ENCODE assay signal across 15 cellular contexts in the genomic region with DNA sequence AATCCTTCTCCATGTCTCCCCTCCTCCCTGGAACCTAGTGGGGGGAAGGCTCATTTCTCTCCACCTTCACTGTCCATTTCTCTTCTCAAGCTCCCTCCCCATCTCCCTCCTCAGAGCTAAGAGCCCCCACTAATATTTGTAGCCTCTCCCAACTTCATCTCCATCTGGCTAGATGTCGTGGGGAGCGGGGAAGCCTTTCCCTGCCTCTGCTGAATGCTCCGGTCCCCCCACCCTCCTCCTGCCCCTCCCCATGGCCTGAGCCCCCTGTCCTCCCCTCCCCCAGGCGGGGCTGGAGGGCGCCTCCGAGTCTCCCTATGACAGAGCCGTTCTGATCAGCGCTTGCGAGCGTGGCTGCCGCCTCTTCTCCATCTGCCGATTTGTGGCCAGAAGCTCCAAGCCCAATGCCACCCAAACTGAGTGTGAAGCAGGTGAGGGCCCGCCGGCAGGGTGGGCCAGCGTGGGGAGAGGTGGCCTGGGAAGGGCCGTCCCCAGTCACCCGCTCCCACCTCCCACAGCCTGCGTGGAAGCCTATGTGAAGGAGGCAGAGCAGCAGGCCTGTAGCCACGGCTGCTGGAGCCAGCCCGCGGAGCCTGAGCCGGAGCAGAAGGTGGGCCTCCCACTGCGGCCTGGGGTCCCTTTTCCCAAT. TPM values are rescaled to one million over a fixed set of nuclear protein-coding genes. Genes with fewer than 3 reads are reported as not detected.
DNase-seq lines count a peak whose midpoint lies in the region; TF ChIP-seq lines count a peak whose summit lies in the region.
"Had no signal": no experiment of that assay in that cellular context is flagged by ENCODE, and none has a peak within 500 bp of the region (broad histone marks: within the 10 kb centered on the region; RNA-seq: fewer than 3 reads in every experiment).

No MANE protein-coding gene starts in this region.

- H3K9ac ChIP-seq in HUES48 (ENCODE audit: low read depth, low read length) = no peak overlapping the region

- H3K4me1 Mint-ChIP-seq in T-helper 1 cell treated with Interleukin-12 subunit alpha and Interleukin-12 subunit beta and Interleukin-4 antibody, amounts not matched to agents 30 μg/mL and 1 μg/mL, for 36 hours (ENCODE audit: low read depth) = peaks cover 13% of the 10 kb centered on the region
- peaks cover 37% of the 10 kb centered on the region for H3K4me1 Mint-ChIP-seq in nephron progenitor cell

- no peaks in the 10 kb centered on the region for H3K9me3 ChIP-seq in HUES48 (ENCODE audit: control insufficient read depth, insufficient read depth, low read length)
- H3K9me3 ChIP-seq: SJSA1 had no signal

- H3K4me3 Mint-ChIP-seq in T-helper 1 cell treated with Interleukin-12 subunit alpha and Interleukin-12 subunit beta and Interleukin-4 antibody, amounts not matched to agents 30 μg/mL and 1 μg/mL, for 36 hours = peak overlapping the region; percentile 59
- peak overlapping the region; percentile 77 for H3K4me3 Mint-ChIP-seq in nephron progenitor cell
- H3K4me3 Mint-ChIP-seq: activated CD8-positive, alpha-beta T cell treated with anti-CD3 and anti-CD28 coated beads, Interleukin-2, amount 10 ng/mL, durations not matched to agents 7 days and 5 days; dendritic cell treated with granulocyte-macrophage colony-stimulating factor and Interleukin-4, amounts not matched to agents 40 ng/mL and 50 ng/mL, for 4 days had no signal

- H3K9me3 Mint-ChIP-seq in T-helper 1 cell treated with Interleukin-12 subunit alpha and Interleukin-12 subunit beta and Interleukin-4 antibody, amounts not matched to agents 30 μg/mL and 1 μg/mL, for 36 hours = no peaks in the 10 kb centered on the region
- peaks cover 8% of the 10 kb centered on the region for H3K9me3 Mint-ChIP-seq in nephron progenitor cell
- H3K9me3 Mint-ChIP-seq: dendritic cell treated with granulocyte-macrophage colony-stimulating factor and Interleukin-4, amounts not matched to agents 40 ng/mL and 50 ng/mL, for 4 days had no signal

- peaks cover 75% of the 10 kb centered on the region for H3K27me3 Mint-ChIP-seq in T-helper 1 cell treated with Interleukin-12 subunit alpha and Interleukin-12 subunit beta and Interleukin-4 antibody, amounts not matched to agents 30 μg/mL and 1 μg/mL, for 36 hours (ENCODE audit: low read depth)
- H3K27me3 Mint-ChIP-seq in nephron progenitor cell (ENCODE audit: low read depth, poor library complexity) = peaks cover 81% of the 10 kb centered on the region

- no peak for TF ChIP-seq CTCF in nephron progenitor cell (IDR thresholded peaks at IDR 0.05)

- no peak overlapping the region for H3K27ac ChIP-seq in HUES48 (ENCODE audit: low read depth, low read length)
- H3K27ac ChIP-seq: SJSA1 had no signal

- H3K27me3 ChIP-seq in HUES48 (ENCODE audit: control insufficient read depth, insufficient read depth, low read length) = peaks cover 74% of the 10 kb centered on the region

- no peaks in the 10 kb centered on the region for H3K36me3 Mint-ChIP-seq in T-helper 1 cell treated with Interleukin-12 subunit alpha and Interleukin-12 subunit beta and Interleukin-4 antibody, amounts not matched to agents 30 μg/mL and 1 μg/mL, for 36 hours (ENCODE audit: low read depth)
- peaks cover 6% of the 10 kb centered on the region for H3K36me3 Mint-ChIP-seq in nephron progenitor cell (ENCODE audit: low read depth)

- no peak overlapping the region for H3K27ac Mint-ChIP-seq in T-helper 1 cell treated with Interleukin-12 subunit alpha and Interleukin-12 subunit beta and Interleukin-4 antibody, amounts not matched to agents 30 μg/mL and 1 μg/mL, for 36 hours
- H3K27ac Mint-ChIP-seq in nephron progenitor cell = no peak overlapping the region
- H3K27ac Mint-ChIP-seq: activated CD8-positive, alpha-beta T cell treated with anti-CD3 and anti-CD28 coated beads, Interleukin-2, amount 10 ng/mL, durations not matched to agents 7 days and 5 days; dendritic cell treated with granulocyte-macrophage colony-stimulating factor and Interleukin-4, amounts not matched to agents 40 ng/mL and 50 ng/mL, for 4 days had no signal

- H3K4me3 ChIP-seq in HUES48 (ENCODE audit: low read depth, low read length) = peak overlapping the region; percentile 63; the same call in 1 of the 2 replicates

- peaks cover 25% of the 10 kb centered on the region for H3K4me1 ChIP-seq in HUES48 (ENCODE audit: control insufficient read depth, insufficient read depth, low read length)

- DNase-seq in T-helper 1 cell (no peak), cerebellum (ENCODE audit: low spot score) (peak; percentile 39), nephron progenitor cell (peak; percentile 34), NCI-H446 (lab: John Stamatoyannopoulos, UW) (no peak), glomerular visceral epithelial cell (ENCODE audit: extremely low spot score) (no peak), NCI-H2107 treated with DMSO at 0.1 percent for 48 hours (lab: John Stamatoyannopoulos, UW; ENCODE audit: unreplicated experiment) (no peak)
- DNase-seq: activated CD8-positive, alpha-beta T cell treated with anti-CD3 and anti-CD28 coated beads, Interleukin-2, amount 10 ng/mL, durations not matched to agents 7 days and 5 days; NCI-H1436 treated with DMSO at 0.1 percent for 48 hours; NK-92 treated with Interleukin-12 subunit alpha and Interleukin-12 subunit beta, amount 100 ng/mL, for 24 hours; stimulated activated CD8-positive, alpha-beta memory T cell treated with anti-CD3 and anti-CD28 coated beads, Interleukin-4, amount 100 ng/mL, for 48 hours had no signal

- H3K36me3 ChIP-seq in HUES48 (ENCODE audit: control insufficient read depth, insufficient read depth, low read length) = no peaks in the 10 kb centered on the region
- H3K36me3 ChIP-seq: SJSA1 had no signal

RNA-seq across cellular contexts. Expression of gene TMEM59L, which starts 1.0 kb away (rescaled TPM):
- total RNA-seq in cerebellum = 28.9 TPM
- total RNA-seq: activated CD8-positive, alpha-beta T cell treated with anti-CD3 and anti-CD28 coated beads, Interleukin-2, amount 10 ng/mL, durations not matched to agents 7 days and 5 days; SJSA1 had no signal

RNA-seq across cellular contexts. Expression of gene CRLF1, which starts 7.1 kb away (rescaled TPM):
- total RNA-seq in cerebellum = 3.0 TPM
- total RNA-seq: activated CD8-positive, alpha-beta T cell treated with anti-CD3 and anti-CD28 coated beads, Interleukin-2, amount 10 ng/mL, durations not matched to agents 7 days and 5 days; fibroblast of villous mesenchyme had no signal

RNA-seq across cellular contexts. Expression of gene KLHL26, which starts 23.1 kb away (rescaled TPM):
- 6.4 TPM for total RNA-seq in cerebellum

RNA-seq across cellular contexts. Expression of gene REX1BD, which starts 25.1 kb away (rescaled TPM):
- 17.1 TPM for total RNA-seq in cerebellum

RNA-seq across cellular contexts. Expression of gene UBA52, which starts 42.1 kb away (rescaled TPM):
- 435 TPM for total RNA-seq in cerebellum

Comparison
In these comparisons a context has a peak if more than half of its experiments do, and no peak if none do; other contexts are left out.
1. DNase-seq: peak in cerebellum (single experiment) and nephron progenitor cell (single experiment); none in T-helper 1 cell (0 of 5), NCI-H446 (0 of 2), glomerular visceral epithelial cell (single experiment) and NCI-H2107 treated with DMSO at 0.1 percent for 48 hours (single experiment).